In the genomic region with DNA sequence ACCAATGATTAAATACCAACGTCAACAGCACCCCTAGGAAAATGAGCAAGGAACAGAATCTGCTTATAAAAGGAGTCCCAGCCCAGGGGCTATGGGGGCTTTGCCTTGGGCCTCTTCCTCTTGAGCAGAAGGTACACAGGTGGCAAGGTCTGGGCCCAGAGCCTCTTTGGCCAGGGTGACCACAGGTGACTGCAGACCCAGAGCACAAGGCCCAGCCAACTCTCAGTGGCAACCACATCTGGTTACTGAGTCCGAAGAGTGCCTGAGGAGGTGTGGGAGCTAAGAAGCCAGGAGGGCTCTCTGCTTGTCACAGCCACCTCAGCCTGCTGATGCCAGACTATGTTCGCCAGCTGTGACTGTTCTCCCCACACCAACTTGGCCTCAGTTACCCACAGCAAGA, we compare ENCODE assay signal across 16 cellular contexts. TPM values are rescaled to one million over a fixed set of nuclear protein-coding genes. Genes with fewer than 3 reads are reported as not detected.
DNase-seq lines count a peak whose midpoint lies in the region; ATAC-seq and TF ChIP-seq lines count a peak whose summit lies in the region.
"Had no signal": no experiment of that assay in that cellular context is flagged by ENCODE, and none has a peak within 500 bp of the region (broad histone marks: within the 10 kb centered on the region; RNA-seq: fewer than 3 reads in every experiment).

No MANE protein-coding gene starts in this region.

- intact Hi-C loops in CD14-positive monocyte (cut with micrococcal nuclease), result no loop called here

- H3K27ac Mint-ChIP-seq in T-helper 17 cell, result no peak overlapping the region
- peak overlapping the region in 1 of 7 donors; percentile 35 for H3K27ac Mint-ChIP-seq in CD14-positive monocyte
- H3K27ac Mint-ChIP-seq: CD8-positive, alpha-beta T cell had no signal

- no peaks in the 10 kb centered on the region for H4K20me1 ChIP-seq in KMS-11 (ENCODE audit: insufficient read depth)
- no peaks in the 10 kb centered on the region for H4K20me1 ChIP-seq in osteoblast (ENCODE audit: insufficient read depth, low read length)

- H3K79me2 ChIP-seq in KMS-11 (ENCODE audit: insufficient read depth, low read depth) (no peaks in the 10 kb centered on the region), osteoblast (ENCODE audit: insufficient read depth, low read length) (no peaks in the 10 kb centered on the region)

- H3K4me3 ChIP-seq in KMS-11 (IDR thresholded peaks at IDR 0.05; ENCODE audit: insufficient read depth, low read depth, low read length) (no peak overlapping the region), osteoblast (ENCODE audit: insufficient read depth, low read length) (no peak overlapping the region)

- peaks cover 12% of the 10 kb centered on the region for H3K4me1 Mint-ChIP-seq in T-helper 17 cell
- H3K4me1 Mint-ChIP-seq in CD14-positive monocyte, result peaks cover 17% of the 10 kb centered on the region

- no peak for ATAC-seq in T-helper 17 cell
- ATAC-seq: CD8-positive, alpha-beta T cell had no signal

- H3K9me3 ChIP-seq in osteoblast (ENCODE audit: low read depth, low read length) (no peaks in the 10 kb centered on the region), T-helper 17 cell (ENCODE audit: control insufficient read depth, low read length, poor library complexity, severe bottlenecking) (no peaks in the 10 kb centered on the region)
- H3K9me3 ChIP-seq: Caco-2 had no signal

- H3K27ac ChIP-seq in KMS-11, result peak overlapping the region; percentile 50; the same call in 1 of the 2 replicates
- H3K27ac ChIP-seq in osteoblast (ENCODE audit: low read depth, low read length), result no peak overlapping the region

- no peaks in the 10 kb centered on the region for H3K27me3 ChIP-seq in KMS-11 (ENCODE audit: insufficient read depth, low read depth)
- H3K27me3 ChIP-seq in osteoblast (ENCODE audit: insufficient read depth, low read length), result no peaks in the 10 kb centered on the region

- H3K36me3 Mint-ChIP-seq in T-helper 17 cell (ENCODE audit: low read depth), result no peaks in the 10 kb centered on the region
- no peaks in the 10 kb centered on the region for H3K36me3 Mint-ChIP-seq in CD14-positive monocyte
- H3K36me3 Mint-ChIP-seq: CD4-positive, CD25-positive, alpha-beta regulatory T cell; CD8-positive, alpha-beta T cell had no signal

- H3K27me3 Mint-ChIP-seq in T-helper 17 cell (no peaks in the 10 kb centered on the region), CD14-positive monocyte (ENCODE audit: low read depth in 3 of 3) (peaks cover 0 to 2% (median 0%) of the 10 kb centered on the region in 3 donors)
- H3K27me3 Mint-ChIP-seq: CD4-positive, CD25-positive, alpha-beta regulatory T cell had no signal

- peak overlapping the region; percentile 24; the same call in 1 of the 2 replicates for H3K4me2 ChIP-seq in KMS-11
- no peak overlapping the region for H3K4me2 ChIP-seq in osteoblast (ENCODE audit: insufficient read depth, low read length)

- TF ChIP-seq CTCF in KMS-11 (conservative IDR thresholded peaks at IDR 0.05; ENCODE audit: low read depth, low read length) (no peak), osteoblast (IDR thresholded peaks at IDR 0.05; ENCODE audit: extremely low read depth, low read depth, low read length) (no peak), CD14-positive monocyte (IDR thresholded peaks at IDR 0.05) (no peak)

- peaks cover 46% of the 10 kb centered on the region for H3K4me1 ChIP-seq in KMS-11 (ENCODE audit: low read depth, poor library complexity, severe bottlenecking)
- H3K4me1 ChIP-seq in osteoblast (ENCODE audit: insufficient read depth, low read length), result no peaks in the 10 kb centered on the region

- H3K9ac ChIP-seq in KMS-11, result no peak overlapping the region

- DNase-seq in ELF-1 (ENCODE audit: low read depth, low spot score) (peak; percentile 42), osteoblast (ENCODE audit: insufficient read length, low spot score, missing footprints) (peak; percentile 18), T-helper 17 cell (no peak), CD14-positive monocyte (ENCODE audit: low spot score) (no peak)
- no peak for DNase-seq in stimulated activated CD4-positive, alpha-beta T cell treated with anti-CD3 and anti-CD28 coated beads, Interleukin-15, amount 100 ng/mL, for 24 hours
- DNase-seq: C1 segment of cervical spinal cord; Caco-2; CD4-positive, CD25-positive, alpha-beta regulatory T cell; CD8-positive, alpha-beta T cell; DMS153; EL; GF-D8; GOT3; H7; HCEC 1CT had no signal

- H3K36me3 ChIP-seq in KMS-11 (ENCODE audit: insufficient read depth), result no peaks in the 10 kb centered on the region
- no peaks in the 10 kb centered on the region for H3K36me3 ChIP-seq in osteoblast (ENCODE audit: insufficient read depth, low read length)

- H3K9me3 Mint-ChIP-seq in CD14-positive monocyte, result peaks cover 0 to 4% (median 1%) of the 10 kb centered on the region in 7 donors

- H3K4me3 Mint-ChIP-seq in T-helper 17 cell (no peak overlapping the region), CD14-positive monocyte (no peak overlapping the region)
- H3K4me3 Mint-ChIP-seq: CD4-positive, CD25-positive, alpha-beta regulatory T cell; CD8-positive, alpha-beta T cell had no signal

- H2AFZ ChIP-seq in KMS-11 (ENCODE audit: low read depth) (no peak overlapping the region), osteoblast (ENCODE audit: low read length) (no peak overlapping the region)

RNA-seq across cellular contexts. Expression of a gene that starts 34.3 kb away (rescaled TPM):
- total RNA-seq in osteoblast (33.7 and 54.5 TPM in 2 replicates), T-helper 17 cell (10 to 100 TPM; 16.5 to 16.6 TPM)
- polyA plus RNA-seq in CD14-positive monocyte, result not detected

Comparison
In these comparisons a context has a peak if more than half of its experiments do, and no peak if none do; other contexts are left out.
1. DNase-seq: peak in ELF-1 (single experiment) and osteoblast (single experiment); none in T-helper 17 cell (0 of 3), CD14-positive monocyte (single experiment) and stimulated activated CD4-positive, alpha-beta T cell treated with anti-CD3 and anti-CD28 coated beads, Interleukin-15, amount 100 ng/mL, for 24 hours (single experiment).